Comparison of ENCODE assay signal across 8 cellular contexts in genomic region chr2:231781798-231782726, GRCh38. TPM values are rescaled to one million over a fixed set of nuclear protein-coding genes. Genes with fewer than 3 reads are reported as not detected.
DNase-seq lines count a peak whose midpoint lies in the region; ATAC-seq and TF ChIP-seq lines count a peak whose summit lies in the region.

No MANE protein-coding gene starts in this region.

- POLR2A ChIA-PET in PC-3 (lab: Charles Lee; ENCODE audit: unreplicated experiment), result no interaction called here

- intact Hi-C loops in PC-3 (cut with micrococcal nuclease), result no loop called here
- intact Hi-C loops in left colon (cut with DNase I, micrococcal nuclease), result no loop called here

- no peaks in the 10 kb centered on the region for H3K36me3 ChIP-seq in PC-3 (ENCODE audit: low read depth, low read length)

- no peaks in the 10 kb centered on the region for H3K27me3 ChIP-seq in PC-3 (ENCODE audit: low read length)

- H3K9me3 ChIP-seq in PC-3 (ENCODE audit: low read length), result no peaks in the 10 kb centered on the region

- H3K79me2 ChIP-seq in PC-3 (ENCODE audit: low read length), result peaks cover 25% of the 10 kb centered on the region

- no peaks in the 10 kb centered on the region for H3K9me2 ChIP-seq in PC-3 (replicated peaks; ENCODE audit: low read length)

- no peak for ATAC-seq in PC-3
- peak; percentile 44 for ATAC-seq in left colon
- ATAC-seq in GM21526 (IDR thresholded peaks at IDR 0.05; ENCODE audit: low FRiP score, unreplicated experiment), result no peak
- ATAC-seq in HG03196 (IDR thresholded peaks at IDR 0.05; ENCODE audit: unreplicated experiment), result no peak

- H3K4me1 ChIP-seq in PC-3 (ENCODE audit: insufficient read depth, low read length), result peaks cover 25% of the 10 kb centered on the region

- H3K27ac ChIP-seq in PC-3 (ENCODE audit: low read length) (no peak overlapping the region), caudate nucleus (ENCODE audit: low read depth, low read length) (peak overlapping the region; percentile 98)

- no peaks in the 10 kb centered on the region for H3F3A ChIP-seq in PC-3 (ENCODE audit: low read length, unreplicated experiment)

- CTCF ChIA-PET in PC-3 (lab: Charles Lee), result no interaction called here

- peak overlapping the region; percentile 78 for H2AFZ ChIP-seq in PC-3 (ENCODE audit: low read length)

- peak overlapping the region; percentile 87 for H3K4me2 ChIP-seq in PC-3 (ENCODE audit: low read length)

- peak; percentile 6 to 23 for DNase-seq in stimulated activated CD4-positive, alpha-beta T cell treated with anti-CD3 and anti-CD28 coated beads, Interleukin-2, amount 100 ng/mL, for 24 hours
- DNase-seq in stimulated activated CD4-positive, alpha-beta T cell treated with anti-CD3 and anti-CD28 coated beads, Interleukin-4, amount 100 ng/mL, for 4 hours, result no peak
- DNase-seq in PC-3 (peak; percentile 30), caudate nucleus (lab: John Stamatoyannopoulos, UW) (peak in 5 of 61 donors; percentile 8 to 37 (median 12)), left colon (peak; percentile 35 to 43), stromal cell of bone marrow (ENCODE audit: low read depth) (peak; percentile 40)

- BruUV-seq in PC-3 (replicated peaks; lab: Mats Ljungman, UMichigan), result TSS peak; percentile 50

- peak overlapping the region; percentile 38 for H3K9ac ChIP-seq in PC-3 (ENCODE audit: low read length)

- no peak for TF ChIP-seq CTCF in PC-3 (conservative IDR thresholded peaks at IDR 0.05; ENCODE audit: low read depth, low read length)

- H3K4me3 ChIP-seq in PC-3 (ENCODE audit: low read length), result peak overlapping the region; percentile 73

- peaks cover 2% of the 10 kb centered on the region; the same call in 1 of the 2 replicates for H4K20me1 ChIP-seq in PC-3 (ENCODE audit: low read length)

RNA-seq across cellular contexts. Expression of gene PDE6D, which starts 1.0 kb away (rescaled TPM):
- total RNA-seq in PC-3 (2014; rRNA removed) (43.8 and 46.2 TPM in 2 replicates), left colon (10 to 100 TPM; 16.2 to 17.5 TPM)

RNA-seq across cellular contexts. Expression of gene COPS7B, which starts 4.2 kb away (rescaled TPM):
- 37.6 and 43.5 TPM in 2 replicates for total RNA-seq in PC-3 (2014; rRNA removed)
- total RNA-seq in left colon, result 10 to 100 TPM; 21.7 to 28.1 TPM

Comparison
In these comparisons a context has a peak if more than half of its experiments do, and no peak if none do; other contexts are left out.
1. DNase-seq: peak in stimulated activated CD4-positive, alpha-beta T cell treated with anti-CD3 and anti-CD28 coated beads, Interleukin-2, amount 100 ng/mL, for 24 hours (2 of 2), PC-3 (single experiment), left colon (2 of 2) and stromal cell of bone marrow (single experiment); none in stimulated activated CD4-positive, alpha-beta T cell treated with anti-CD3 and anti-CD28 coated beads, Interleukin-4, amount 100 ng/mL, for 4 hours (0 of 2).